21 cellular contexts compared by ENCODE assay signal in the genomic region with DNA sequence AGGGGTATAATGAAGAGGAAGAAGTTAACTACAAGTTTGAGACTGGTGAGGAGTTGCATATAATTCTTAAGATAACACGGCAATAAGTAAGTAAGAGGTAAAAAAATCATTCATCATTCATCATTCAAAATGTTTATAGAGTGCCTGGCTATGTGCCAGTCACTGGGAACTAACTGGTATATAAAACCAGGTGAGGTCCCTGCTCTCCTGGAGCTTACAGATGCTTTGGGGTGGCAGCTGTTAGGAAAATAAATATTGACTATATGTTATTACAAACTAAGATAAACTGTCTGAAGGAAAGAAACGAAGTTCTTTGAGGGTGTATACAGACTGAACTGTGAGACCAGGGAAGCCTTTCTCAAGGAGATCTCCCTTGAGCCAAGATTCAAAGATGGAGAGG. TPM values are rescaled to one million over a fixed set of nuclear protein-coding genes. Genes with fewer than 3 reads are reported as not detected.
DNase-seq lines count a peak whose midpoint lies in the region; ATAC-seq lines count a peak whose summit lies in the region.
"Had no signal": no experiment of that assay in that cellular context is flagged by ENCODE, and none has a peak within 500 bp of the region (broad histone marks: within the 10 kb centered on the region; RNA-seq: fewer than 3 reads in every experiment).

No MANE protein-coding gene starts in this region.

- intact Hi-C loops in left colon (cut with DNase I, micrococcal nuclease): no loop called here

- peak; percentile 14 for DNase-seq in NCI-H748 (lab: John Stamatoyannopoulos, UW; ENCODE audit: unreplicated experiment)
- DNase-seq in NCI-H748 treated with DMSO at 0.1 percent for 48 hours (lab: John Stamatoyannopoulos, UW): no peak
- DNase-seq in NCI-H345 (lab: John Stamatoyannopoulos, UW): peak; percentile 48
- DNase-seq in left colon: peak; percentile 54 to 61
- DNase-seq in NCI-H524 (lab: John Stamatoyannopoulos, UW): no peak
- no peak for DNase-seq in SKM-1 treated with dmso at 0.1 percent for 144 hours (lab: John Stamatoyannopoulos, UW; ENCODE audit: unreplicated experiment)
- DNase-seq: BE2C, GDM1, MV-4-11, NCI-H1436, NCI-H187 treated with DMSO at 0.1 percent for 48 hours, NCI-H2171, NCI-H446 treated with DMSO at 0.1 percent for 48 hours, NCI-H82, OCI-M1, T-helper 9 cell had no signal

- ATAC-seq in left colon: peak; percentile 85
- no peak for ATAC-seq in HG02642 (IDR thresholded peaks at IDR 0.05; ENCODE audit: poor library complexity, unreplicated experiment)
- ATAC-seq: HCT116 had no signal

RNA-seq across cellular contexts. Expression of a gene that starts 2.9 kb away (rescaled TPM):
- total RNA-seq in left colon: under 1 TPM; 0.31 to 0.55 TPM
- total RNA-seq: A673; SJSA1; T-helper 1 cell treated with Interleukin-12 subunit alpha and Interleukin-12 subunit beta and Interleukin-4 antibody, amounts not matched to agents 30 ng/mL and 1 ng/mL, for 36 hours had no signal

Comparison
In these comparisons a context has a peak if more than half of its experiments do, and no peak if none do; other contexts are left out.
1. DNase-seq: peak in NCI-H748 (single experiment), NCI-H345 (single experiment) and left colon (2 of 2); none in NCI-H748 treated with DMSO at 0.1 percent for 48 hours (single experiment), NCI-H524 (0 of 2) and SKM-1 treated with dmso at 0.1 percent for 144 hours (single experiment).